In genomic region chr10:113689574-113689973, GRCh38 we compare ENCODE assay signal across 23 cellular contexts. TPM values are rescaled to one million over a fixed set of nuclear protein-coding genes. Genes with fewer than 3 reads are reported as not detected.
"Had no signal": no experiment of that assay in that cellular context is flagged by ENCODE, and none has a peak within 500 bp of the region (broad histone marks: within the 10 kb centered on the region; RNA-seq: fewer than 3 reads in every experiment).

No MANE protein-coding gene starts in this region.

- H3K4me1 ChIP-seq: body of pancreas, foreskin keratinocyte, tibial artery had no signal

- FAIRE-seq: urothelium cell line had no signal

- DNase-seq: activated CD4-positive, alpha-beta T cell treated with anti-CD3 and anti-CD28 coated beads, Interleukin-2, amount 50 U/mL, for 4 hours; activated CD4-positive, CD25-positive, alpha-beta regulatory T cell; activated CD8-positive, alpha-beta memory T cell treated with anti-CD3 and anti-CD28 coated beads, Interleukin-2, amount 50 U/mL, for 48 hours; activated naive CD4-positive, alpha-beta T cell treated with anti-CD3 and anti-CD28 coated beads, Interleukin-2, amount 50 U/mL, for 16 hours; amygdala; body of pancreas; caudate nucleus; effector CD8-positive, alpha-beta T cell; foreskin keratinocyte; glutamatergic neuron; kidney glomerular epithelial cell; left ventricle myocardium superior; naive thymus-derived CD8-positive, alpha-beta T cell; retina; stimulated activated naive B cell treated with anti-CD40 and anti-IgM and Interleukin-4, amounts not matched to agents 10 μg/mL and 1 μg/mL and 100 μg/mL, for 72 hours; tibial artery had no signal

- H3K27me3 ChIP-seq: body of pancreas, foreskin keratinocyte, tibial artery had no signal

- ATAC-seq: body of pancreas; foreskin keratinocyte; left ventricle myocardium superior; naive thymus-derived CD8-positive, alpha-beta T cell; SK-N-SH treated with all-trans-retinoic acid at 6 μM for 48 hours; stimulated activated naive B cell treated with anti-CD40 and anti-IgM and Interleukin-4, amounts not matched to agents 10 μg/mL and 1 μg/mL and 100 μg/mL, for 72 hours had no signal

- H3K27ac Mint-ChIP-seq: memory B cell; stimulated activated naive B cell treated with anti-CD40 and anti-IgM and Interleukin-4, amounts not matched to agents 10 μg/mL and 1 μg/mL and 100 μg/mL, for 72 hours had no signal

- H3K27ac ChIP-seq: body of pancreas, coronary artery, foreskin keratinocyte, tibial artery had no signal

- H3K9me3 ChIP-seq: body of pancreas had no signal

- H3K4me3 ChIP-seq: body of pancreas, coronary artery, tibial artery had no signal

- H3K4me3 Mint-ChIP-seq: memory B cell; stimulated activated naive B cell treated with anti-CD40 and anti-IgM and Interleukin-4, amounts not matched to agents 10 μg/mL and 1 μg/mL and 100 μg/mL, for 72 hours had no signal

- H3K27me3 Mint-ChIP-seq: memory B cell; naive thymus-derived CD8-positive, alpha-beta T cell; stimulated activated naive B cell treated with anti-CD40 and anti-IgM and Interleukin-4, amounts not matched to agents 10 μg/mL and 1 μg/mL and 100 μg/mL, for 72 hours had no signal

RNA-seq across cellular contexts. Expression of gene NRAP, which starts 25.7 kb away (rescaled TPM):
- total RNA-seq: body of pancreas; foreskin keratinocyte; mucosa of gallbladder; naive thymus-derived CD8-positive, alpha-beta T cell; subcutaneous adipose tissue; T-helper 2 cell treated with Interferon-gamma antibody and Interleukin-4, amounts not matched to agents 100 ng/mL and 5 ng/mL, for 36 hours had no signal
- polyA plus RNA-seq: foreskin keratinocyte; naive thymus-derived CD8-positive, alpha-beta T cell had no signal
